11 cellular contexts compared by ENCODE assay signal in the genomic region with DNA sequence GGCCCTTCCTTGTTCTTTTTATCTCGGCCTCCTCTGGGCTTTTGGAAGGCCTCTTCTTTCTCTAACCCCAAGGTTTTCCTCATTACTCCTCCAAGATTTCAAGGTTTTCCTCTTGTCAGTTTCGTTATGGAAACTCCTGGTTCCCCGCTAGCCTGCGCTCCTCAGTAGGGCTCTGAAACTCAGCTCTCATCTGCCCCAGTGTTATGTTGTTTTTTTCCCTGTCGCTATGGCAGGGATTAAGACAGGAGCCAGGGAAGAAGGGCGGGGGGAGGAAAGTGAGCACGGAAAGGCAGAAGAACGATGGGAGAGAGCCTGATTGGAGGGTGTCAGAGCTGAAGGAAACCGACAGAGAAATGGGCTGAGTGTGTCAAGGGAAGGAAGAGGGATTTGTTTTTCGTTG. TPM values are rescaled to one million over a fixed set of nuclear protein-coding genes. Genes with fewer than 3 reads are reported as not detected.
A peak's percentile ranks its signal among the peaks of the same experiment; 100 is the strongest.
DNase-seq lines count a peak whose midpoint lies in the region; ATAC-seq and TF ChIP-seq lines count a peak whose summit lies in the region.
"Had no signal": no experiment of that assay in that cellular context is flagged by ENCODE, and none has a peak within 500 bp of the region (broad histone marks: within the 10 kb centered on the region; RNA-seq: fewer than 3 reads in every experiment).

No MANE protein-coding gene starts in this region.

- intact Hi-C loops in heart left ventricle (cut with DNase I) (loop anchor here in 3 of 10 donors (2.0 to 10.0 kb wide), 5 partner anchors 25 to 89 kb away; no protein-coding TSS in a partner anchor), OCI-LY7 (cut with micrococcal nuclease; ENCODE audit: unreplicated experiment) (no loop called here)

- no peaks in the 10 kb centered on the region for H3K36me3 ChIP-seq in WERI-Rb-1
- H3K36me3 ChIP-seq in heart left ventricle, result no peaks in the 10 kb centered on the region
- H3K36me3 ChIP-seq in OCI-LY7 (ENCODE audit: insufficient read depth, low read length), result no peaks in the 10 kb centered on the region

- ATAC-seq in heart left ventricle (peak; percentile 71 to 79 (median 73)), omental fat pad (ENCODE audit: low FRiP score) (peak; percentile 76), HG02610 (IDR thresholded peaks at IDR 0.05; ENCODE audit: unreplicated experiment) (no peak)

- BruUV-seq in OCI-LY7 (replicated peaks; lab: Mats Ljungman, UMichigan), result no TSS peak

- H3K79me2 ChIP-seq in OCI-LY7 (ENCODE audit: insufficient read depth, low read depth, low read length), result no peaks in the 10 kb centered on the region

- H3K4me3 ChIP-seq in WERI-Rb-1 (ENCODE audit: low read depth, low read length) (peak overlapping the region; percentile 16; the same call in 1 of the 2 replicates), heart left ventricle (peak overlapping the region in 2 of 12 donors; percentile 12 to 21), OCI-LY7 (ENCODE audit: low read depth, low read length, poor library complexity, severe bottlenecking) (no peak overlapping the region)

- WGBS in heart left ventricle, 4 donors, result 48 to 58% (median 48%) methylated on average over 10 of the region's 10 CpGs

- DNase-seq in AG09319 (ENCODE audit: extremely low read depth, low read depth) (peak; percentile 32), WERI-Rb-1 (peak; percentile 87), heart left ventricle (peak in 4 of 5 donors; percentile 48 to 66 (median 61)), omental fat pad (ENCODE audit: low spot score) (no peak), SHP77 treated with DMSO at 0.1 percent for 48 hours (lab: John Stamatoyannopoulos, UW) (no peak), OCI-LY7 (ENCODE audit: low spot score) (no peak)
- no peak for DNase-seq in T-helper 2 cell treated with Interferon-gamma antibody and Interleukin-4, amounts not matched to agents 5 μg/mL and 100 μg/mL, for 36 hours (ENCODE audit: low spot score)
- DNase-seq: CD4-positive, alpha-beta T cell; naive B cell; NCI-H2107 had no signal

- TF ChIP-seq CTCF in AG09319 (IDR thresholded peaks at IDR 0.05; ENCODE audit: low read depth, low read length), result no peak
- no peak for TF ChIP-seq CTCF in WERI-Rb-1 (IDR thresholded peaks at IDR 0.05; ENCODE audit: low read depth, low read length)
- TF ChIP-seq CTCF in heart left ventricle (IDR thresholded peaks at IDR 0.05), result no peak
- no peak for TF ChIP-seq CTCF in omental fat pad (IDR thresholded peaks at IDR 0.05)
- no peak for TF ChIP-seq CTCF in OCI-LY7 (conservative IDR thresholded peaks at IDR 0.05; ENCODE audit: low read length)

- no peak overlapping the region for H3K27ac Mint-ChIP-seq in T-helper 2 cell treated with Interferon-gamma antibody and Interleukin-4, amounts not matched to agents 5 μg/mL and 100 μg/mL, for 36 hours
- H3K27ac Mint-ChIP-seq: CD4-positive, alpha-beta T cell had no signal

- H3K36me3 Mint-ChIP-seq in T-helper 2 cell treated with Interferon-gamma antibody and Interleukin-4, amounts not matched to agents 5 μg/mL and 100 μg/mL, for 36 hours (ENCODE audit: low read depth), result no peaks in the 10 kb centered on the region
- H3K36me3 Mint-ChIP-seq: naive B cell had no signal

- H3K27me3 ChIP-seq in WERI-Rb-1 (ENCODE audit: insufficient read depth, low read depth, severe bottlenecking), result no peaks in the 10 kb centered on the region
- no peaks in the 10 kb centered on the region for H3K27me3 ChIP-seq in heart left ventricle

- H3K9me3 ChIP-seq in WERI-Rb-1 (ENCODE audit: severe bottlenecking) (peaks cover 4% of the 10 kb centered on the region), heart left ventricle (peaks cover 0 to 6% (median 0%) of the 10 kb centered on the region in 12 donors), OCI-LY7 (ENCODE audit: low read length) (0 out of 2 replicates have a peak, but pooled peaks cover 4% of the 10 kb centered on the region)

- no peak overlapping the region for H2AFZ ChIP-seq in OCI-LY7 (ENCODE audit: low read length)

- no peaks in the 10 kb centered on the region for H3K9me2 ChIP-seq in OCI-LY7 (ENCODE audit: insufficient read depth, low read length)

- H4K20me1 ChIP-seq in OCI-LY7 (ENCODE audit: insufficient read depth, low read length), result no peaks in the 10 kb centered on the region

- no peaks in the 10 kb centered on the region for H3K9me3 Mint-ChIP-seq in T-helper 2 cell treated with Interferon-gamma antibody and Interleukin-4, amounts not matched to agents 5 μg/mL and 100 μg/mL, for 36 hours
- H3K9me3 Mint-ChIP-seq: CD4-positive, alpha-beta T cell had no signal

- no peak overlapping the region for H3K4me2 ChIP-seq in OCI-LY7 (ENCODE audit: low read length)

- H3K4me1 Mint-ChIP-seq in T-helper 2 cell treated with Interferon-gamma antibody and Interleukin-4, amounts not matched to agents 5 μg/mL and 100 μg/mL, for 36 hours (ENCODE audit: low read depth), result peaks cover 6% of the 10 kb centered on the region

- POLR2A ChIA-PET in OCI-LY7 (lab: Charles Lee), result interaction anchor here (0.6 kb wide), 1 partner anchor 102 kb away, joined by 4 read pairs; no protein-coding TSS in a partner anchor

- no peak for TF ChIP-seq POLR2A in heart left ventricle (IDR thresholded peaks at IDR 0.05)

- H3K27ac ChIP-seq in WERI-Rb-1 (peak overlapping the region; percentile 65), heart left ventricle (peak overlapping the region in 11 of 12 donors; percentile 40 to 83 (median 70)), OCI-LY7 (ENCODE audit: low read depth, low read length, poor library complexity, severe bottlenecking) (no peak overlapping the region)

- peaks cover 4% of the 10 kb centered on the region for H3K27me3 Mint-ChIP-seq in T-helper 2 cell treated with Interferon-gamma antibody and Interleukin-4, amounts not matched to agents 5 μg/mL and 100 μg/mL, for 36 hours (ENCODE audit: low read depth)
- H3K27me3 Mint-ChIP-seq: CD4-positive, alpha-beta T cell had no signal

- H3K4me1 ChIP-seq in heart left ventricle (peaks cover 0 to 33% (median 25%) of the 10 kb centered on the region in 12 donors), OCI-LY7 (ENCODE audit: insufficient read depth, low read length, poor library complexity, severe bottlenecking) (no peaks in the 10 kb centered on the region)

- H3K4me3 Mint-ChIP-seq in T-helper 2 cell treated with Interferon-gamma antibody and Interleukin-4, amounts not matched to agents 5 μg/mL and 100 μg/mL, for 36 hours, result no peak overlapping the region
- H3K4me3 Mint-ChIP-seq: CD4-positive, alpha-beta T cell; naive B cell had no signal

- CTCF ChIA-PET in OCI-LY7 (lab: Charles Lee; ENCODE audit: unreplicated experiment), result no interaction called here

RNA-seq across cellular contexts. Expression of gene JDP2, which starts 26.5 kb away (rescaled TPM):
- total RNA-seq in heart left ventricle, result 10 to 100 TPM; 12.2 to 72.6 (median 28.1) TPM
- 10 to 100 TPM; 14.9 to 46.0 TPM for polyA plus RNA-seq in heart left ventricle
- total RNA-seq in omental fat pad, result 100 to 1,000 TPM in 1 of 4 donors, 10 to 100 TPM in 3; 59.7 to 141 (median 78.4) TPM
- total RNA-seq in OCI-LY7 (2014; rRNA removed; shearing (Covaris generic)), result 53.7 and 62.7 TPM in 2 replicates
- total RNA-seq in OCI-LY7 (2022), result 44.5 and 45.7 TPM in 2 replicates

Comparison
In these comparisons a context has a peak if more than half of its experiments do, and no peak if none do; other contexts are left out.
1. DNase-seq: peak in AG09319 (single experiment), WERI-Rb-1 (single experiment) and heart left ventricle (4 of 5); none in omental fat pad (single experiment), T-helper 2 cell treated with Interferon-gamma antibody and Interleukin-4, amounts not matched to agents 5 μg/mL and 100 μg/mL, for 36 hours (single experiment), SHP77 treated with DMSO at 0.1 percent for 48 hours (single experiment) and OCI-LY7 (single experiment).